ENCODE assay signal across 11 cellular contexts in genomic region chr9:130692365-130692764, GRCh38. TPM values are rescaled to one million over a fixed set of nuclear protein-coding genes. Genes with fewer than 3 reads are reported as not detected.
A peak's percentile ranks its signal among the peaks of the same experiment; 100 is the strongest.
DNase-seq lines count a peak whose midpoint lies in the region; FAIRE-seq and TF ChIP-seq lines count a peak whose summit lies in the region.
"Had no signal": no experiment of that assay in that cellular context is flagged by ENCODE, and none has a peak within 500 bp of the region (broad histone marks: within the 10 kb centered on the region; RNA-seq: fewer than 3 reads in every experiment).

No MANE protein-coding gene starts in this region.

- H4K20me1 ChIP-seq in astrocyte (ENCODE audit: insufficient read depth, low read length), result peaks cover 20% of the 10 kb centered on the region

- H2AFZ ChIP-seq in astrocyte (ENCODE audit: low read depth, low read length), result peak overlapping the region; percentile 83

- H3K9me3 Mint-ChIP-seq in activated naive CD4-positive, alpha-beta T cell treated with anti-CD3 and anti-CD28 coated beads, Interleukin-2, amount 10 ng/mL, durations not matched to agents 7 days and 5 days, result peaks cover 2% of the 10 kb centered on the region
- no peaks in the 10 kb centered on the region for H3K9me3 Mint-ChIP-seq in astrocyte (ENCODE audit: unreplicated experiment)

- 65 to 89% methylated on average over 26 of the region's 26 CpGs for WGBS in sigmoid colon, 2 donors

- peaks cover 9% of the 10 kb centered on the region for H3K36me3 ChIP-seq in astrocyte (ENCODE audit: insufficient read depth, low read length)
- H3K36me3 ChIP-seq in sigmoid colon, result peaks cover 0 to 21% (median 4%) of the 10 kb centered on the region in 4 donors

- no peak overlapping the region for H3K27ac Mint-ChIP-seq in activated naive CD4-positive, alpha-beta T cell treated with anti-CD3 and anti-CD28 coated beads, Interleukin-2, amount 10 ng/mL, durations not matched to agents 7 days and 5 days
- H3K27ac Mint-ChIP-seq in astrocyte (ENCODE audit: unreplicated experiment), result peak overlapping the region; percentile 86

- H3K27me3 Mint-ChIP-seq in activated naive CD4-positive, alpha-beta T cell treated with anti-CD3 and anti-CD28 coated beads, Interleukin-2, amount 10 ng/mL, durations not matched to agents 7 days and 5 days, result peaks cover 9% of the 10 kb centered on the region
- peaks cover 8% of the 10 kb centered on the region for H3K27me3 Mint-ChIP-seq in astrocyte (ENCODE audit: low read depth, unreplicated experiment)

- TF ChIP-seq EP300 in sigmoid colon (IDR thresholded peaks at IDR 0.05), result no peak

- H3K36me3 Mint-ChIP-seq in activated naive CD4-positive, alpha-beta T cell treated with anti-CD3 and anti-CD28 coated beads, Interleukin-2, amount 10 ng/mL, durations not matched to agents 7 days and 5 days, result peaks cover 23% of the 10 kb centered on the region
- H3K36me3 Mint-ChIP-seq in astrocyte (ENCODE audit: low read depth, unreplicated experiment), result peaks cover 13% of the 10 kb centered on the region

- H3K4me1 Mint-ChIP-seq in activated naive CD4-positive, alpha-beta T cell treated with anti-CD3 and anti-CD28 coated beads, Interleukin-2, amount 10 ng/mL, durations not matched to agents 7 days and 5 days, result peaks cover 60% of the 10 kb centered on the region
- H3K4me1 Mint-ChIP-seq in astrocyte (ENCODE audit: low read depth, unreplicated experiment), result peaks cover 26% of the 10 kb centered on the region

- H3K9me3 ChIP-seq in astrocyte (ENCODE audit: insufficient read depth, low read depth, low read length) (no peaks in the 10 kb centered on the region), sigmoid colon (no peaks in the 10 kb centered on the region)
- H3K9me3 ChIP-seq: SJSA1 had no signal

- no peak for TF ChIP-seq POLR2A in sigmoid colon (IDR thresholded peaks at IDR 0.05)

- peaks cover 37% of the 10 kb centered on the region for H3K79me2 ChIP-seq in astrocyte (ENCODE audit: insufficient read depth, low read length)

- intact Hi-C loops in sigmoid colon (cut with DNase I), result no loop called here

- TF ChIP-seq CTCF in astrocyte (IDR thresholded peaks at IDR 0.05; ENCODE audit: insufficient read depth, low read depth, low read length) (no peak), sigmoid colon (IDR thresholded peaks at IDR 0.05) (no peak)

- no peak overlapping the region for H3K27ac ChIP-seq in astrocyte (ENCODE audit: low read depth, low read length)
- H3K27ac ChIP-seq in temporal lobe (ENCODE audit: low read depth, low read length), result peak overlapping the region; percentile 64
- H3K27ac ChIP-seq in sigmoid colon, result no peak overlapping the region
- H3K27ac ChIP-seq: SJSA1 had no signal

- H3K4me3 Mint-ChIP-seq in activated naive CD4-positive, alpha-beta T cell treated with anti-CD3 and anti-CD28 coated beads, Interleukin-2, amount 10 ng/mL, durations not matched to agents 7 days and 5 days, result peak overlapping the region; percentile 90
- no peak overlapping the region for H3K4me3 Mint-ChIP-seq in astrocyte (ENCODE audit: unreplicated experiment)

- no peak for DNase-seq in activated naive CD4-positive, alpha-beta T cell treated with anti-CD3 and anti-CD28 coated beads, Interleukin-2, amount 10 ng/mL, durations not matched to agents 7 days and 5 days
- DNase-seq in activated naive CD4-positive, alpha-beta T cell treated with Interleukin-2 at 50 U/mL for 16 hours, result no peak
- DNase-seq in astrocyte (ENCODE audit: low read depth) (no peak), iPS-NIHi11 (ENCODE audit: low spot score) (peak; percentile 84), SKM-1 (lab: John Stamatoyannopoulos, UW; ENCODE audit: unreplicated experiment) (no peak), sigmoid colon (no peak), AML-193 (lab: John Stamatoyannopoulos, UW) (no peak)
- DNase-seq: occipital lobe had no signal

- H3K4me3 ChIP-seq in astrocyte (ENCODE audit: insufficient read depth, low read depth, low read length) (no peak overlapping the region), sigmoid colon (no peak overlapping the region)
- H3K4me3 ChIP-seq: SJSA1 had no signal

- peaks cover 14% of the 10 kb centered on the region for H3K4me1 ChIP-seq in astrocyte (ENCODE audit: insufficient read depth, low read length)
- peaks cover 0 to 31% (median 27%) of the 10 kb centered on the region in 4 donors for H3K4me1 ChIP-seq in sigmoid colon

- H3K9ac ChIP-seq in astrocyte (ENCODE audit: low read length), result peak overlapping the region; percentile 26

- CTCF ChIA-PET in activated naive CD4-positive, alpha-beta T cell treated with anti-CD3 and anti-CD28 coated beads, Interleukin-2, amount 10 ng/mL, durations not matched to agents 7 days and 5 days (lab: Charles Lee), result interaction anchor here (1.4 to 2.3 kb wide), 5 partner anchors 8 to 15 kb away, joined by 3 to 15 read pairs (median 7); no protein-coding TSS in a partner anchor

- no peaks in the 10 kb centered on the region for H3K27me3 ChIP-seq in astrocyte (ENCODE audit: insufficient read depth, low read length)
- no peaks in the 10 kb centered on the region for H3K27me3 ChIP-seq in sigmoid colon
- H3K27me3 ChIP-seq: SJSA1 had no signal

- FAIRE-seq in astrocyte (lab: Jason Lieb, UNC), result no peak
- FAIRE-seq: colon had no signal

- H3K4me2 ChIP-seq in astrocyte (ENCODE audit: low read length), result peak overlapping the region; percentile 92

RNA-seq across cellular contexts. Expression of gene EXOSC2, which starts 1.2 kb away (rescaled TPM):
- 21.0 and 28.1 TPM in 2 replicates for total RNA-seq in astrocyte
- total RNA-seq in temporal lobe, result 30.5 TPM
- 10 to 100 TPM in 3 of 4 donors, 1 to 10 TPM in 1; 8.6 to 19.3 (median 15.1) TPM for total RNA-seq in sigmoid colon
- polyA plus RNA-seq in sigmoid colon, result 10 to 100 TPM in 1 of 3 donors, 1 to 10 TPM in 2; 6.6 to 24.1 (median 9.5) TPM

RNA-seq across cellular contexts. Expression of gene PRDM12, which starts 28.0 kb away (rescaled TPM):
- total RNA-seq in astrocyte (0.23 and 0.38 TPM in 2 replicates), temporal lobe (not detected), sigmoid colon (not detected)
- not detected for polyA plus RNA-seq in sigmoid colon
- total RNA-seq: occipital lobe, SJSA1 had no signal
